Comparison of ENCODE assay signal across 8 cellular contexts in genomic region chr3:119240582-119241434, GRCh38. TPM values are rescaled to one million over a fixed set of nuclear protein-coding genes. Genes with fewer than 3 reads are reported as not detected.
DNase-seq lines count a peak whose midpoint lies in the region; ATAC-seq and TF ChIP-seq lines count a peak whose summit lies in the region.

B4GALT4 (minus strand) TSS chr3:119240878; CDS start chr3:119230099, 10,779 bp downstream.

- H3K27ac ChIP-seq in cingulate gyrus (ENCODE audit: low read depth, low read length) (peak within 1 kb of the TSS; percentile 73), layer of hippocampus (ENCODE audit: low read depth, low read length) (peak within 1 kb of the TSS; percentile 82)

- H3K4me3 ChIP-seq in BE2C (ENCODE audit: low read depth, low read length) = peak within 1 kb of the TSS; percentile 60

- peak; percentile 63 for ATAC-seq in HG03378 (IDR thresholded peaks at IDR 0.05; ENCODE audit: unreplicated experiment)

- DNase-seq in BE2C (peak; percentile 92), NCI-H510A (lab: John Stamatoyannopoulos, UW) (peak; percentile 66)
- DNase-seq in activated CD4-positive, alpha-beta T cell treated with anti-CD3 and anti-CD28 coated beads for 24 hours (ENCODE audit: low read depth in 2 of 2) = peak; percentile 49 to 61
- peak; percentile 25 to 42 for DNase-seq in stimulated activated CD4-positive, alpha-beta T cell treated with anti-CD3 and anti-CD28 coated beads, Interleukin-1b, Interleukin-23, amount 100 ng/mL, for 1 hour (ENCODE audit: low read depth in 2 of 2)

- H3K36me3 ChIP-seq in BE2C = no peaks in the 10 kb centered on the region

- no peaks in the 10 kb centered on the region for H3K27me3 ChIP-seq in BE2C
- no peaks in the 10 kb centered on the region for H3K27me3 ChIP-seq in layer of hippocampus (ENCODE audit: control insufficient read depth, insufficient read depth, low read length)

- H3K4me1 ChIP-seq in BE2C = no peaks in the 10 kb centered on the region

- 0 out of 2 replicates have a peak, but pooled peaks have one; percentile 5 for TF ChIP-seq CTCF in BE2C (IDR thresholded peaks at IDR 0.05; ENCODE audit: low read depth, low read length)

- peak; percentile 87 for TF ChIP-seq POLR2A in GM19193 (IDR thresholded peaks at IDR 0.05; ENCODE audit: extremely low read depth, insufficient read depth, insufficient read length)

- no peaks in the 10 kb centered on the region for H3K9me3 ChIP-seq in BE2C

RNA-seq across cellular contexts. Expression of gene B4GALT4, which starts in this region (rescaled TPM):
- polyA plus RNA-seq in BE2C (2012; ENCODE audit: insufficient read depth, insufficient read length, low read depth) = 18.8 TPM

Comparison
In these comparisons a context has a peak if more than half of its experiments do, and no peak if none do; other contexts are left out.
1. Peak in every context shown above with its lines: DNase-seq, ATAC-seq, H3K4me3 ChIP-seq and H3K27ac ChIP-seq.
2. DNase-seq: peak in every context shown above with its lines; median percentile 92 in BE2C; 66 in NCI-H510A; 55 in activated CD4-positive, alpha-beta T cell treated with anti-CD3 and anti-CD28 coated beads for 24 hours; 34 in stimulated activated CD4-positive, alpha-beta T cell treated with anti-CD3 and anti-CD28 coated beads, Interleukin-1b, Interleukin-23, amount 100 ng/mL, for 1 hour.